ENCODE assay signal across 13 cellular contexts in the genomic region with DNA sequence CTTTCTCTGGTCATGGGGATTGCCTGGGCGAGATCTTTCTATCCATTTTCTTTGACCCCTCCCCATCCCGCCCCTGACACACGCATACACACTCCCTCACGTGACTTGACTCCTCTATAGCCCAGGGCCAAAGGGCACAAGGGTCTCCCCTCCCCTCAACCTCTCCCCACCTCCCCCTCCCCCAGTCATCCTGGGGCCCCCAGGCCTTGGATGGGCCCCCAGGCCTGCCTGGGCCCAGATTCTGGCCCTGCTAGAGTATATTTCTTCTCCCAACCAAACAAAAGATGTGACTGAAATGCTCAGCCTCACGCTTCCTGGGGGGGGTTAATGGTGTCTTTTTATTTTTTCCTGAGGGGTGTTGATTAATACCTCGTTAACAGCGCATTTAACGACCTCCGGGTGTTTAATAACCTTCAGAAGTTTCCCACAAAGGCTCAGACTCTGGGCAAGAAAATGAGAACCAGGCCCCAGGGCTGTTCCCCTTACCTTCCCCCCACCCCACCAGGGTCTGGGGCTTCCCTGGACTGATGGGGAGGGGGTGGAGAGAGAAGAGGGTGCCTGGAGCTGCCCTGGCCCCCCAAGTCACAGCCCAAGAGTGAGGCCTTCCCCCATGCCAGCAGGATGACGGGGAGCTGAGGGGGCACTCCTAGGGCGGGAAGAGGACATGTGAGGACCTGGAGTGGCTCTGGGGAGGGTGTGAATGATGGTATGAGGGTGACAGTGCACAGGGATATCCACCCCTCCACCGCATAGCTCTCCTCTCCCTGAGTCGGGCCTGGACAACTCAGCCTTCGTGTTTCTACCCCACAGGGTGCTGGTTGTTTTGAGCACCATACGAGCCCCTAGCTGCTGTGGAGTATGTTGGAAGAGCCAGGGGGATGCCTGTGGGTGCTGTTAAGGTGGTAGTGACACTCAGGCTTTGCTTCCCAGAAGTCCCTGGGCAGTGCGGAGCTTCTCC. TPM values are rescaled to one million over a fixed set of nuclear protein-coding genes. Genes with fewer than 3 reads are reported as not detected.
DNase-seq lines count a peak whose midpoint lies in the region; ATAC-seq and TF ChIP-seq lines count a peak whose summit lies in the region.
"Had no signal": no experiment of that assay in that cellular context is flagged by ENCODE, and none has a peak within 500 bp of the region (broad histone marks: within the 10 kb centered on the region; RNA-seq: fewer than 3 reads in every experiment).

No MANE protein-coding gene starts in this region.

- H3K36me3 ChIP-seq in IMR-90 (ENCODE audit: control insufficient read depth, insufficient read depth, low read length) (peaks cover 57% of the 10 kb centered on the region), duodenal mucosa (ENCODE audit: control insufficient read depth in 1 of 2, insufficient read depth in 2 of 2, low read length in 2 of 2) (peaks cover 5 to 10% of the 10 kb centered on the region in 2 donors), mesendoderm (ENCODE audit: control insufficient read depth, insufficient read depth, low read length) (no peaks in the 10 kb centered on the region), suprapubic skin (peaks cover 2% of the 10 kb centered on the region)

- no peak for ATAC-seq in IMR-90 (ENCODE audit: low read depth)
- no peak for ATAC-seq in GM21825 (IDR thresholded peaks at IDR 0.05; ENCODE audit: unreplicated experiment)
- ATAC-seq: GM12878 had no signal

- H3K56ac ChIP-seq in IMR-90 (ENCODE audit: extremely low read depth, insufficient read depth, low read length): peak overlapping the region; percentile 90; the same call in 1 of the 2 replicates
- H3K56ac ChIP-seq in mesendoderm (ENCODE audit: low read length): peak overlapping the region; percentile 44

- POLR2A ChIA-PET in IMR-90 (lab: Charles Lee; ENCODE audit: unreplicated experiment): interaction anchor here (0.8 kb wide), 1 partner anchor 13 kb away, joined by 4 read pairs; no protein-coding TSS in a partner anchor

- peak overlapping the region; percentile 83 for H2BK5ac ChIP-seq in IMR-90 (ENCODE audit: low read depth, low read length, poor library complexity, severe bottlenecking)
- no peak overlapping the region for H2BK5ac ChIP-seq in mesendoderm (ENCODE audit: low read length)

- H3K9me1 ChIP-seq in IMR-90 (ENCODE audit: insufficient read depth, low read length): peaks cover 28% of the 10 kb centered on the region

- H4K20me1 ChIP-seq in IMR-90 (ENCODE audit: insufficient read depth, low read length): peaks cover 51% of the 10 kb centered on the region

- no TSS peak for BruUV-seq in IMR-90 (replicated peaks; lab: Mats Ljungman, UMichigan)

- peak overlapping the region; percentile 79; the same call in 1 of the 2 replicates for H3K18ac ChIP-seq in IMR-90 (ENCODE audit: low read depth, low read length)
- H3K18ac ChIP-seq in mesendoderm (ENCODE audit: low read length): peak overlapping the region; percentile 33

- H3K9me3 ChIP-seq in IMR-90 (ENCODE audit: control insufficient read depth, insufficient read depth, low read length): no peaks in the 10 kb centered on the region
- no peaks in the 10 kb centered on the region for H3K9me3 ChIP-seq in duodenal mucosa (ENCODE audit: control insufficient read depth in 1 of 2, low read length in 2 of 2)
- no peaks in the 10 kb centered on the region for H3K9me3 ChIP-seq in suprapubic skin

- H2BK15ac ChIP-seq in IMR-90 (ENCODE audit: low read depth, low read length) (peak overlapping the region; percentile 80; the same call in 2 of the 3 replicates), mesendoderm (replicated peaks; ENCODE audit: low read depth) (no peak overlapping the region)

- 0 out of 2 replicates have a peak overlapping the region, but pooled peaks have one; percentile 52 for H2BK20ac ChIP-seq in IMR-90 (ENCODE audit: low read depth, low read length)

- H3K4me3 ChIP-seq in IMR-90 (ENCODE audit: insufficient read depth, low read depth, low read length) (peak overlapping the region; percentile 94; the same call in 1 of the 2 replicates), duodenal mucosa (ENCODE audit: low read depth in 1 of 2, low read length in 2 of 2) (peak overlapping the region in 1 of 2 donors; percentile 85), mesendoderm (ENCODE audit: low read length) (no peak overlapping the region), suprapubic skin (peak overlapping the region; percentile 72)
- H3K4me3 ChIP-seq: GM12878 had no signal

- H3K23ac ChIP-seq in IMR-90 (ENCODE audit: low read depth, low read length) (peak overlapping the region; percentile 98), mesendoderm (ENCODE audit: low read length) (no peak overlapping the region)

- dilution Hi-C loops in IMR-90 (cut with HindIII; ENCODE audit: low sequenced_read_pairs, unreplicated experiment): no loop called here

- H3K27me3 ChIP-seq in IMR-90 (ENCODE audit: control insufficient read depth, insufficient read depth, low read length): no peaks in the 10 kb centered on the region
- peaks cover 7 to 8% of the 10 kb centered on the region in 2 donors for H3K27me3 ChIP-seq in duodenal mucosa (ENCODE audit: control insufficient read depth in 1 of 2, insufficient read depth in 2 of 2, low read length in 2 of 2)
- peaks cover 4% of the 10 kb centered on the region for H3K27me3 ChIP-seq in mesendoderm (ENCODE audit: insufficient read depth, low read length, poor library complexity)
- H3K27me3 ChIP-seq in suprapubic skin: peaks cover 21% of the 10 kb centered on the region

- H2AK5ac ChIP-seq in IMR-90 (ENCODE audit: low read depth, low read length) (peak overlapping the region; percentile 74), mesendoderm (ENCODE audit: low read length) (no peak overlapping the region)

- peak overlapping the region; percentile 96 for H3K9ac ChIP-seq in IMR-90 (ENCODE audit: low read depth, low read length)
- peak overlapping the region; percentile 77 to 95 for H3K9ac ChIP-seq in duodenal mucosa (ENCODE audit: low read depth in 1 of 2, low read length in 2 of 2)
- no peak overlapping the region for H3K9ac ChIP-seq in mesendoderm (ENCODE audit: low read length)

- peak overlapping the region; percentile 94 for H4K91ac ChIP-seq in IMR-90 (ENCODE audit: insufficient read depth, low read depth, low read length)

- no peak for TF ChIP-seq POLR2A in IMR-90 (IDR thresholded peaks at IDR 0.05; ENCODE audit: low read depth, low read length)
- no peak for TF ChIP-seq POLR2A in suprapubic skin (IDR thresholded peaks at IDR 0.05)

- H3K27ac ChIP-seq in IMR-90 (ENCODE audit: insufficient read depth, low read length): peak overlapping the region; percentile 84
- peak overlapping the region; percentile 58 for H3K27ac ChIP-seq in duodenal mucosa (ENCODE audit: low read depth, low read length)
- H3K27ac ChIP-seq in mesendoderm (ENCODE audit: low read depth, low read length): no peak overlapping the region
- peak overlapping the region; percentile 15 for H3K27ac ChIP-seq in suprapubic skin

- intact Hi-C loops in IMR-90 (cut with micrococcal nuclease): loop anchor here (2.0 kb wide), 1 partner anchor 85 kb away; no protein-coding TSS in a partner anchor

- DNase-seq in IMR-90: no peak
- DNase-seq in mesendoderm: no peak
- DNase-seq in suprapubic skin (ENCODE audit: low spot score in 2 of 2): no peak
- DNase-seq in NCI-H1694 (lab: John Stamatoyannopoulos, UW): no peak
- DNase-seq in ureter (ENCODE audit: low spot score): no peak
- DNase-seq in SW480 (ENCODE audit: low spot score): no peak
- DNase-seq: activated CD8-positive, alpha-beta memory T cell treated with anti-CD3 and anti-CD28 coated beads, Interleukin-2, amount 50 U/mL, for 48 hours; NCI-H2171; OCI-M1 had no signal

- no peak for TF ChIP-seq EP300 in suprapubic skin (IDR thresholded peaks at IDR 0.05)

- peak overlapping the region; percentile 80 for H4K5ac ChIP-seq in IMR-90 (ENCODE audit: low read depth, low read length)
- H4K5ac ChIP-seq in mesendoderm (ENCODE audit: low read length): no peak overlapping the region

- peak overlapping the region; percentile 87 for H2AK9ac ChIP-seq in IMR-90 (replicated peaks; ENCODE audit: low read depth, low read length, poor library complexity)

- H2BK120ac ChIP-seq in IMR-90 (ENCODE audit: low read depth, low read length) (peak overlapping the region; percentile 65), mesendoderm (ENCODE audit: low read depth, low read length) (no peak overlapping the region)

- WGBS in IMR-90 (ENCODE audit: extremely low coverage in 2 of 2, insufficient read length in 1 of 2), 2 experiments: 80% methylated on average over 1 of the region's 16 CpGs; no CpG with 5 or more reads in 1 of the 2 experiments
- no CpG with 5 or more reads among the region's 16 CpGs for WGBS in mesendoderm (ENCODE audit: extremely low coverage, insufficient coverage, low lambda C conversion rate)
- WGBS in suprapubic skin: 82% methylated on average over 12 of the region's 16 CpGs

- H3K4me1 ChIP-seq in IMR-90 (ENCODE audit: control insufficient read depth, insufficient read depth, low read length) (peaks cover 46% of the 10 kb centered on the region), duodenal mucosa (ENCODE audit: control insufficient read depth in 1 of 2, insufficient read depth in 2 of 2, low read length in 2 of 2) (peaks cover 63 to 78% of the 10 kb centered on the region in 2 donors), mesendoderm (ENCODE audit: control insufficient read depth, low read depth, low read length) (peaks cover 25% of the 10 kb centered on the region), suprapubic skin (peaks cover 44% of the 10 kb centered on the region)

- H2AFZ ChIP-seq in IMR-90 (replicated peaks; ENCODE audit: low read length, poor library complexity): peak overlapping the region; percentile 37

- no peak for TF ChIP-seq CTCF in IMR-90 (conservative IDR thresholded peaks at IDR 0.05; ENCODE audit: low read depth, low read length)
- TF ChIP-seq CTCF in suprapubic skin (IDR thresholded peaks at IDR 0.05): no peak

- peaks cover 2% of the 10 kb centered on the region for H3K79me2 ChIP-seq in mesendoderm (ENCODE audit: control insufficient read depth, insufficient read depth, low read length)

- H4K8ac ChIP-seq in IMR-90 (ENCODE audit: low read depth in 2 of 2, low read length in 2 of 2) (peak overlapping the region; percentile 23 to 78; a peak in 2 of 4 replicates), mesendoderm (ENCODE audit: low read depth, low read length) (no peak overlapping the region)

- TF ChIP-seq RAD21 in IMR-90 (IDR thresholded peaks at IDR 0.05; ENCODE audit: low read length): no peak

- H3K14ac ChIP-seq in IMR-90 (replicated peaks; ENCODE audit: low read depth, low read length): peak overlapping the region; percentile 97

- H3K4ac ChIP-seq in IMR-90 (ENCODE audit: low read depth, low read length) (peak overlapping the region; percentile 94), mesendoderm (ENCODE audit: low read depth, low read length) (no peak overlapping the region)

- peaks cover 39 to 80% of the 10 kb centered on the region in 2 experiments for H3K79me1 ChIP-seq in IMR-90 (ENCODE audit: low read depth in 1 of 2, low read length in 2 of 2)
- H3K79me1 ChIP-seq in mesendoderm (ENCODE audit: low read length): peaks cover 7% of the 10 kb centered on the region

- H3K4me2 ChIP-seq in IMR-90 (ENCODE audit: low read depth, low read length) (peak overlapping the region; percentile 93), mesendoderm (ENCODE audit: low read length) (no peak overlapping the region)

- CTCF ChIA-PET in IMR-90 (lab: Yijun Ruan, JAX): interaction anchor here (1.1 kb wide), 1 partner anchor 179 kb away, joined by 4 read pairs; no protein-coding TSS in a partner anchor

- in situ Hi-C loops in IMR-90 (cut with MboI; ENCODE audit: low sequenced_read_pairs): no loop called here

RNA-seq across cellular contexts. Expression of gene PKDCC, which starts 3.6 kb away (rescaled TPM):
- total RNA-seq in IMR-90 (2012; rRNA removed) (50.3 and 55.6 TPM in 2 replicates), suprapubic skin (1 to 10 TPM; 2.5 to 8.5 (median 6.2) TPM), ureter (60.4 TPM)
- 67.4 and 95.7 TPM in 2 replicates for polyA plus RNA-seq in IMR-90 (2012; rRNA removed)
- 40.2 and 112 TPM in 2 replicates for polyA plus RNA-seq in IMR-90 (2012; cell fraction: cytosol; rRNA removed)
- polyA plus RNA-seq in IMR-90 (2012; cell fraction: nucleus; rRNA removed; ENCODE audit: low replicate concordance): 310 and 597 TPM in 2 replicates
- polyA plus RNA-seq in mesendoderm (2013, experiment 1 of 2): 4.4 TPM
- polyA plus RNA-seq in mesendoderm (2013, experiment 2 of 2): 4.6 TPM
- polyA plus RNA-seq: keratinocyte had no signal
